In the genomic region with DNA sequence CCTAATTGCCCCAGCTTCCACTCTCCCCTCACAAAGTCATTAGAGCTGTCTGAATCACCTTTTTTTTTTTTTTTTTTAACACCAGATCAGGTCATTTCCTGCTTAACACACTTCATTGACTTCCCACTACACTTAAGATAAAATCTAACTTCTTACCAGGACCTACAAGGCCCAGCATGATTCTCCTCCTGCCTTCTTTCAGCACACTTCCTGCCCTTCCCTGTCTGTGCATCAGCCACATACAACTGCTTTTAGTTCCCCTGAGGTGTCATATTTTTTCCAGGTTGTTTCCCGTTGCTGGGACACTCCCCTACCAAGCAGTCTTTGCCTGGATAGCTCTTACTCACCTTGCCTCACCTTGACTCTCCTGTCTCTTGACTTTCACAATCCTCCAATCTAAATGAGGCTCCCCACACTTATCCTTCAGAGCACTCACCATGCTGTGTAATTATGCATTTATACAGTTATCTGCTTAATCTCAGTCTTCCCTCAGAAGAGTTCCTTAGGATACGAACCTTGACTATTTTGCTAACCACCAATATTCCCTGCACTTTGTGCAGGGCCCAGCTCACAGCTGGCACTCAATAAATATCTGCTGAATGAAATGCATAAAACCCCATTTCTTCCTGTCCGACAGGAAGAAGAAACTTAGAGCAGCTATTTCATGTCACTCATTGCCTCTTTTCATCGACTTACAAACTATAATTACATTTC, we compare ENCODE assay signal across 9 cellular contexts.
DNase-seq lines count a peak whose midpoint lies in the region; FAIRE-seq and TF ChIP-seq lines count a peak whose summit lies in the region.
"Had no signal": no experiment of that assay in that cellular context is flagged by ENCODE, and none has a peak within 500 bp of the region (broad histone marks: within the 10 kb centered on the region; RNA-seq: fewer than 3 reads in every experiment).

No MANE protein-coding gene starts in this region.

- H3K4me1 ChIP-seq in adrenal gland (replicated peaks in 1 of 2) (peaks cover 44 to 47% of the 10 kb centered on the region in 2 donors), mesodermal cell (ENCODE audit: control insufficient read depth, insufficient read depth, low read length, poor library complexity, severe bottlenecking) (peaks cover 60% of the 10 kb centered on the region)

- no peaks in the 10 kb centered on the region for H3K27me3 ChIP-seq in adrenal gland

- no peak overlapping the region for H3K4me3 ChIP-seq in adrenal gland
- H3K4me3 ChIP-seq in mesodermal cell (ENCODE audit: extremely low read depth, insufficient read depth, low read length, poor library complexity, severe bottlenecking) = no peak overlapping the region

- 39 to 60% (median 48%) methylated on average over 4 of the region's 4 CpGs for WGBS in adrenal gland, 4 donors
- 56 to 57% methylated on average over 4 of the region's 4 CpGs for WGBS in mesodermal cell (ENCODE audit: insufficient coverage in 2 of 2), 2 experiments

- no peak for FAIRE-seq in frontal cortex (lab: Jason Lieb, UNC)

- H3K36me3 ChIP-seq in adrenal gland (replicated peaks in 1 of 2) (no peaks in the 10 kb centered on the region), mesodermal cell (ENCODE audit: control insufficient read depth, insufficient read depth, low read length) (peaks cover 15% of the 10 kb centered on the region)

- no peak for TF ChIP-seq POLR2A in adrenal gland (IDR thresholded peaks at IDR 0.05)

- H3K27ac ChIP-seq in adrenal gland (peak overlapping the region in 4 of 5 donors; percentile 14 to 78 (median 58)), mesodermal cell (ENCODE audit: low read depth, low read length, severe bottlenecking) (peak overlapping the region; percentile 91)

- no peak for TF ChIP-seq CTCF in adrenal gland (IDR thresholded peaks at IDR 0.05)

- DNase-seq in DMS53 treated with DMSO at 0.1 percent for 48 hours (lab: John Stamatoyannopoulos, UW; ENCODE audit: unreplicated experiment) (peak; percentile 7), HK-2 (ENCODE audit: unreplicated experiment) (peak; percentile 42), adrenal gland (no peak), OCI-M1 (lab: John Stamatoyannopoulos, UW) (no peak), frontal cortex (ENCODE audit: low spot score in 2 of 2) (no peak), SIG-M5 treated with dmso at 0.1 percent for 504 hours (lab: John Stamatoyannopoulos, UW; ENCODE audit: unreplicated experiment) (no peak), hepatic stellate cell (ENCODE audit: low spot score) (no peak)
- DNase-seq: NCI-H1048 had no signal

- intact Hi-C loops in adrenal gland (cut with DNase I) = no loop called here

- H3K9me3 ChIP-seq in adrenal gland (replicated peaks in 1 of 3) (no peaks in the 10 kb centered on the region), mesodermal cell (ENCODE audit: control insufficient read depth, low read length) (no peaks in the 10 kb centered on the region)

Comparison
In these comparisons a context has a peak if more than half of its experiments do, and no peak if none do; other contexts are left out.
1. DNase-seq: peak in DMS53 treated with DMSO at 0.1 percent for 48 hours (single experiment) and HK-2 (single experiment); none in adrenal gland (0 of 7), OCI-M1 (single experiment), frontal cortex (0 of 2), SIG-M5 treated with dmso at 0.1 percent for 504 hours (single experiment) and hepatic stellate cell (single experiment).